Comparison of ENCODE assay signal across 23 cellular contexts in the genomic region with DNA sequence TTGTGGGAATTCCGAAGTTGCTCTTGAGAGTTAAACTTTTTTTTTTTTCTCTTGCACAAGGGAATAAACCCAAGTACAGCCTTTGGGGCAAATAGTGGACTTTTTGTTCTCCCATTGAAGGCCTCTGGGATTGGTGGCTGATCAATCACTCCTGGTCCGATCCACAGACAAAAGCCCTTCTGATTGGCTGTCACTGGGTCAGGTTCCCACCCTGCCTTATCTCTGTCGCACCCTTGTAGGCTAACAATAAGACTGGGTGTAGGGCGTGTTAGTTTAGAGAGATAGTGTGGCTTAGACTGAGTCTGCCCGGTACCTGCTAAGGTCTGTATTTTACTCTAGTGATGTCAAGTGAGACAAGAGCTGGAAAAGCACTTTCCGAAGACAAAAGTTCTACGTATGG.
"Had no signal": no experiment of that assay in that cellular context is flagged by ENCODE, and none has a peak within 500 bp of the region (broad histone marks: within the 10 kb centered on the region; RNA-seq: fewer than 3 reads in every experiment).

No MANE protein-coding gene starts in this region.

- H3K4me1 ChIP-seq: body of pancreas, parathyroid adenoma, sigmoid colon, upper lobe of left lung had no signal

- H3K27me3 ChIP-seq: body of pancreas, cardiac muscle cell, left lung, sigmoid colon, upper lobe of left lung had no signal

- H3K9me3 ChIP-seq: body of pancreas, left lung, sigmoid colon, thoracic aorta, upper lobe of left lung had no signal

- H3K27ac ChIP-seq: body of pancreas, cardiac muscle cell, left lung, parathyroid adenoma, sigmoid colon, thoracic aorta, upper lobe of left lung had no signal

- H2AFZ ChIP-seq: parathyroid adenoma had no signal

- DNase-seq: activated CD4-positive, alpha-beta memory T cell treated with anti-CD3 and anti-CD28 coated beads, Interleukin-2, amount 10 ng/mL, durations not matched to agents 7 days and 5 days; activated CD4-positive, alpha-beta T cell treated with anti-CD3 and anti-CD28 coated beads for 48 hours; activated CD4-positive, CD25-positive, alpha-beta regulatory T cell; activated gamma-delta T cell treated with Interleukin-2 at 50 U/mL for 16 hours; activated T-cell treated with anti-CD3 and anti-CD28 coated beads, Interleukin-2, amount 50 U/mL, for 72 hours; anterior cingulate cortex; body of pancreas; effector CD4-positive, alpha-beta T cell; erythroblast; foreskin fibroblast; immature natural killer cell; left lung; sigmoid colon; stimulated activated CD4-positive, alpha-beta T cell treated with anti-CD3 and anti-CD28 coated beads, Interleukin-2, amount 100 ng/mL, for 48 hours; stimulated activated CD8-positive, alpha-beta memory T cell treated with anti-CD3 and anti-CD28 coated beads, Interleukin-4, amount 100 ng/mL, for 48 hours; stimulated activated naive B cell treated with anti-CD40 and anti-IgM and Interleukin-4, amounts not matched to agents 10 μg/mL and 1 μg/mL and 100 μg/mL, for 72 hours; T1000; upper lobe of left lung had no signal

- H3K79me2 ChIP-seq: parathyroid adenoma had no signal

- H3K36me3 ChIP-seq: cardiac muscle cell, left lung, sigmoid colon, thoracic aorta, upper lobe of left lung had no signal

- H3K4me3 ChIP-seq: body of pancreas, cardiac muscle cell, left lung, lung, sigmoid colon, thoracic aorta, upper lobe of left lung had no signal

- H3K9ac ChIP-seq: parathyroid adenoma had no signal

- ATAC-seq: activated T-cell treated with anti-CD3 and anti-CD28 coated beads, Interleukin-2, amount 50 U/mL, for 72 hours; body of pancreas; left lung; natural killer cell treated with Interleukin-12 subunit alpha and Interleukin-12 subunit beta and Interleukin-15 and Interleukin-18, amount 100 ng/mL, for 72 hours; stimulated activated naive B cell treated with anti-CD40 and anti-IgM and Interleukin-4, amounts not matched to agents 10 μg/mL and 1 μg/mL and 100 μg/mL, for 72 hours had no signal
